In genomic region chr6:35272005-35272404, GRCh38 we compare ENCODE assay signal across 10 cellular contexts.
"Had no signal": no experiment of that assay in that cellular context is flagged by ENCODE, and none has a peak within 500 bp of the region (broad histone marks: within the 10 kb centered on the region; RNA-seq: fewer than 3 reads in every experiment).

No MANE protein-coding gene starts in this region.

- H3K4me3 Mint-ChIP-seq: H9, HFFc6 had no signal

- H3K9me3 Mint-ChIP-seq: H9, HFFc6 had no signal

- DNase-seq: GM23248, GOT3, H7, H9, HCEC 1CT, HFFc6 had no signal

- H3K4me3 ChIP-seq: GM23248, HAP-1 had no signal

- H3K27ac Mint-ChIP-seq: H9, HFFc6 had no signal

- H3K4me1 ChIP-seq: HAP-1 had no signal

- H2AFZ ChIP-seq: GM23248 had no signal

- H3K27ac ChIP-seq: GM23248 had no signal

- H3K9ac ChIP-seq: GM23248 had no signal

- ATAC-seq: HCT116 had no signal

- FAIRE-seq: H1, H54 had no signal

- H3K9me3 ChIP-seq: HAP-1 had no signal
